ENCODE assay signal across 26 cellular contexts in the genomic region with DNA sequence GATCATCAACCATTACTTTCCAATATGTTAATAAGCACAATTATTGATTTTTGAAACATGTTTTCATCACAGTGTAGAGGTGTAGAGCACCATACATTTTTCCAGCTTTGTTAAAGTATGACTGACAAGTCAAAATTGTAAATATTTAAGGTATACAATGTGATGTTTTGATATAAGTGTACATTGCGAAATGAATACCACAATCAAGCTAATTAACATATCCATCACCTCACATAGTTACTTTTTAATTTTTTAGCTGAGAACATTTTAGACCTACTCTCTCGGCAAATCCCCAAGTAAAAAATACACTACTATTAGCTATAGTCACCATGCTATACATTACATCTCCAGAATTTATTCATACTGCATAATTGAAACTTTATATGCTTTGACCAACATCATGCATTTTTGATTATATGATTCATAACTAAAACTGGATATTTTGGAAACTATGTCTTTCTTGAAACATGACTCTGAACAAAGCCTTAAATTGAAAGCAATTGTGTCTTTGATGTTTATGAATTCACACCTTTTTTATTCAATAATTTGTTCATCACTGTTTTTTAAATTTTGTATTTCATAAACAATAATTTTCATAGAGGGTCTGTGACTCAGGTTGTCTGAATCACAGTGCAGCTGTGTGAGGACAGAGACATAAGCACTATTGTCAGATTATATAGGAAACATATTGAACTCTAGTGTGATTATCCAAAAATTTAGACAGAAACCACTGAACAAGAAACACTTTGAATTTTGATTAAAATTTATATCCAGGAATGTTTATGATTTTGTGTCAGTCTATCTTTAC.
DNase-seq lines count a peak whose midpoint lies in the region; ATAC-seq, FAIRE-seq and TF ChIP-seq lines count a peak whose summit lies in the region.
"Had no signal": no experiment of that assay in that cellular context is flagged by ENCODE, and none has a peak within 500 bp of the region (broad histone marks: within the 10 kb centered on the region; RNA-seq: fewer than 3 reads in every experiment).

No MANE protein-coding gene starts in this region.

- POLR2A ChIA-PET in naive thymus-derived CD4-positive, alpha-beta T cell (lab: Charles Lee): no interaction called here

- H3K9me3 Mint-ChIP-seq in naive thymus-derived CD4-positive, alpha-beta T cell: peaks cover 0 to 2% (median 0%) of the 10 kb centered on the region in 11 donors
- H3K9me3 Mint-ChIP-seq: activated T-cell treated with anti-CD3 and anti-CD28 coated beads, Interleukin-2, amount 50 U/mL, for 24 hours had no signal

- H3K27ac ChIP-seq in SJCRH30 (peak overlapping the region; percentile 99), pancreas (no peak overlapping the region)
- no peak overlapping the region for H3K27ac ChIP-seq in naive thymus-derived CD4-positive, alpha-beta T cell (ENCODE audit: low read depth, low read length)
- H3K27ac ChIP-seq: adrenal gland, gastroesophageal sphincter, lower lobe of right lung, neutrophil, spleen had no signal

- H3K4me3 Mint-ChIP-seq in naive thymus-derived CD4-positive, alpha-beta T cell: no peak overlapping the region
- H3K4me3 Mint-ChIP-seq: activated T-cell treated with anti-CD3 and anti-CD28 coated beads, Interleukin-2, amount 50 U/mL, for 24 hours; CD4-positive, alpha-beta memory T cell; IgD-negative memory B cell had no signal

- H3K4me3 ChIP-seq in SJCRH30 (peak overlapping the region; percentile 18; the same call in 1 of the 2 replicates), pancreas (no peak overlapping the region)
- no peak overlapping the region for H3K4me3 ChIP-seq in naive thymus-derived CD4-positive, alpha-beta T cell (ENCODE audit: low read length)
- H3K4me3 ChIP-seq: adrenal gland, gastroesophageal sphincter, lower lobe of right lung, spleen had no signal

- ATAC-seq in pancreas (no peak), GM21367 (IDR thresholded peaks at IDR 0.05; ENCODE audit: unreplicated experiment) (no peak)
- no peak for ATAC-seq in naive thymus-derived CD4-positive, alpha-beta T cell
- ATAC-seq: gastroesophageal sphincter, lower lobe of right lung, Right ventricle myocardium inferior had no signal

- no peaks in the 10 kb centered on the region for H3K4me1 Mint-ChIP-seq in naive thymus-derived CD4-positive, alpha-beta T cell
- H3K4me1 Mint-ChIP-seq: CD4-positive, alpha-beta memory T cell; IgD-negative memory B cell had no signal

- H3K9me3 ChIP-seq in SJCRH30 (replicated peaks): no peaks in the 10 kb centered on the region
- H3K9me3 ChIP-seq in pancreas: no peaks in the 10 kb centered on the region
- no peaks in the 10 kb centered on the region for H3K9me3 ChIP-seq in naive thymus-derived CD4-positive, alpha-beta T cell (ENCODE audit: control insufficient read depth in 2 of 3, low read length in 3 of 3)
- H3K9me3 ChIP-seq: adrenal gland, gastroesophageal sphincter, lower lobe of right lung, neutrophil had no signal

- H3K27me3 ChIP-seq in SJCRH30 (no peaks in the 10 kb centered on the region), pancreas (no peaks in the 10 kb centered on the region)
- no peaks in the 10 kb centered on the region for H3K27me3 ChIP-seq in naive thymus-derived CD4-positive, alpha-beta T cell (ENCODE audit: control insufficient read depth in 2 of 2, insufficient read depth in 2 of 2, low read length in 2 of 2)
- H3K27me3 ChIP-seq: adrenal gland, gastroesophageal sphincter, neutrophil, spleen had no signal

- H3K36me3 Mint-ChIP-seq in naive thymus-derived CD4-positive, alpha-beta T cell: no peaks in the 10 kb centered on the region
- H3K36me3 Mint-ChIP-seq: CD4-positive, alpha-beta memory T cell; IgD-negative memory B cell had no signal

- H3K4me1 ChIP-seq in SJCRH30 (peaks cover 49% of the 10 kb centered on the region), pancreas (no peaks in the 10 kb centered on the region)
- no peaks in the 10 kb centered on the region for H3K4me1 ChIP-seq in naive thymus-derived CD4-positive, alpha-beta T cell (ENCODE audit: control insufficient read depth in 2 of 2, insufficient read depth in 2 of 2, low read length in 2 of 2)
- H3K4me1 ChIP-seq: gastroesophageal sphincter, lower lobe of right lung, spleen had no signal

- H3K27ac Mint-ChIP-seq in naive thymus-derived CD4-positive, alpha-beta T cell: no peak overlapping the region
- H3K27ac Mint-ChIP-seq: activated T-cell treated with anti-CD3 and anti-CD28 coated beads, Interleukin-2, amount 50 U/mL, for 24 hours; CD4-positive, alpha-beta memory T cell; IgD-negative memory B cell had no signal

- intact Hi-C loops in pancreas (cut with DNase I): no loop called here
- intact Hi-C loops in naive thymus-derived CD4-positive, alpha-beta T cell (cut with micrococcal nuclease): no loop called here

- H3K27me3 Mint-ChIP-seq in naive thymus-derived CD4-positive, alpha-beta T cell: no peaks in the 10 kb centered on the region
- H3K27me3 Mint-ChIP-seq: activated T-cell treated with anti-CD3 and anti-CD28 coated beads, Interleukin-2, amount 50 U/mL, for 24 hours; CD4-positive, alpha-beta memory T cell; IgD-negative memory B cell had no signal

- CTCF ChIA-PET in naive thymus-derived CD4-positive, alpha-beta T cell (lab: Charles Lee): no interaction called here

- WGBS in pancreas, 2 donors: 70 to 84% methylated on average over 2 of the region's 2 CpGs

- FAIRE-seq in pancreas (lab: Jason Lieb, UNC): peak; percentile 20

- H3K36me3 ChIP-seq in SJCRH30 (no peaks in the 10 kb centered on the region), pancreas (no peaks in the 10 kb centered on the region)
- no peaks in the 10 kb centered on the region for H3K36me3 ChIP-seq in naive thymus-derived CD4-positive, alpha-beta T cell (ENCODE audit: control insufficient read depth in 2 of 3, insufficient read depth in 3 of 3, low read length in 3 of 3)
- H3K36me3 ChIP-seq: adrenal gland, gastroesophageal sphincter, lower lobe of right lung, neutrophil, spleen had no signal

- DNase-seq in HCEC 1CT: peak; percentile 54
- peak in 1 of 2 experiments; percentile 63 for DNase-seq in SJCRH30
- peak; percentile 63 for DNase-seq in dermis blood vessel endothelial cell
- no peak for DNase-seq in pancreas
- no peak for DNase-seq in OCI-M2 (lab: John Stamatoyannopoulos, UW; ENCODE audit: unreplicated experiment)
- DNase-seq in naive thymus-derived CD4-positive, alpha-beta T cell: no peak
- DNase-seq in NCI-H146 treated with DMSO at 0.1 percent for 48 hours (lab: John Stamatoyannopoulos, UW; ENCODE audit: unreplicated experiment): no peak
- DNase-seq: activated CD4-positive, alpha-beta T cell treated with anti-CD3 and anti-CD28 coated beads for 1 hour; activated CD8-positive, alpha-beta memory T cell treated with anti-CD3 and anti-CD28 coated beads for 24 hours; activated T-cell treated with anti-CD3 and anti-CD28 coated beads, Interleukin-2, amount 50 U/mL, for 24 hours; adrenal gland; CD4-positive, alpha-beta memory T cell; DMS153; H7; hypothalamus; lower lobe of right lung; MM.1S; NCI-H1436; spleen; stimulated activated CD4-positive, alpha-beta T cell treated with anti-CD3 and anti-CD28 coated beads, Interleukin-4, amount 100 ng/mL, for 1 hour; stimulated activated naive CD4-positive, alpha-beta T cell had no signal

- TF ChIP-seq CTCF in pancreas (IDR thresholded peaks at IDR 0.05): no peak

Comparison
In these comparisons a context has a peak if more than half of its experiments do, and no peak if none do; other contexts are left out.
1. DNase-seq: peak in HCEC 1CT (single experiment) and dermis blood vessel endothelial cell (single experiment); none in pancreas (0 of 6), OCI-M2 (single experiment), naive thymus-derived CD4-positive, alpha-beta T cell (0 of 9) and NCI-H146 treated with DMSO at 0.1 percent for 48 hours (single experiment).